1 cellular context compared by ENCODE assay signal in the genomic region with DNA sequence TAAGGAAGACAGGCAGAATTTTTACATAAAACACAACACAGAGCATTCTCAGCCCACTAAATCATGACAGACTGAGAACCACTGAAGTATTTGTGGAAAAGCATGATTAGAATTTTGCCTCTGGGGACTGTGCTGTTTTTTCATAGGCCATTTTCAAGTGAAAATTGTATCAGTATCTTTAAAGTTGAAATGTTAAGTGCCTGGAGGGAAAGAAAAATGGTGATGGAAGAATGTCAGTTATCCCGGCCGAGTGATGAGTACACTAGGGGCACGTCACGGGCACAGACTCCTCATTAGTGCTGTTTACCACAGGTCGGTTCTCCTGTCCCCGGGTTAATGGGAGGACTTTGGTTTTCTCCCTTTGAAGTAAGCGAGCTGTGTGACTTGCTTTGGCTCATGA.
TF ChIP-seq lines count a peak whose summit lies in the region.

No MANE protein-coding gene starts in this region.

TF ChIP-seq in GM23338, 12 proteins besides CTCF, POLR2A, EP300 and RAD21:
- TF ChIP-seq CREB1 (CRISPR knock-in tag; IDR thresholded peaks at IDR 0.05; ENCODE audit: low read depth) = no peak
- no peak for TF ChIP-seq NANOG (IDR thresholded peaks at IDR 0.05; ENCODE audit: borderline replicate concordance)
- no peak for TF ChIP-seq EZH2phosphoT487 (IDR thresholded peaks at IDR 0.05; ENCODE audit: unreplicated experiment)
- TF ChIP-seq, protein P1, sequence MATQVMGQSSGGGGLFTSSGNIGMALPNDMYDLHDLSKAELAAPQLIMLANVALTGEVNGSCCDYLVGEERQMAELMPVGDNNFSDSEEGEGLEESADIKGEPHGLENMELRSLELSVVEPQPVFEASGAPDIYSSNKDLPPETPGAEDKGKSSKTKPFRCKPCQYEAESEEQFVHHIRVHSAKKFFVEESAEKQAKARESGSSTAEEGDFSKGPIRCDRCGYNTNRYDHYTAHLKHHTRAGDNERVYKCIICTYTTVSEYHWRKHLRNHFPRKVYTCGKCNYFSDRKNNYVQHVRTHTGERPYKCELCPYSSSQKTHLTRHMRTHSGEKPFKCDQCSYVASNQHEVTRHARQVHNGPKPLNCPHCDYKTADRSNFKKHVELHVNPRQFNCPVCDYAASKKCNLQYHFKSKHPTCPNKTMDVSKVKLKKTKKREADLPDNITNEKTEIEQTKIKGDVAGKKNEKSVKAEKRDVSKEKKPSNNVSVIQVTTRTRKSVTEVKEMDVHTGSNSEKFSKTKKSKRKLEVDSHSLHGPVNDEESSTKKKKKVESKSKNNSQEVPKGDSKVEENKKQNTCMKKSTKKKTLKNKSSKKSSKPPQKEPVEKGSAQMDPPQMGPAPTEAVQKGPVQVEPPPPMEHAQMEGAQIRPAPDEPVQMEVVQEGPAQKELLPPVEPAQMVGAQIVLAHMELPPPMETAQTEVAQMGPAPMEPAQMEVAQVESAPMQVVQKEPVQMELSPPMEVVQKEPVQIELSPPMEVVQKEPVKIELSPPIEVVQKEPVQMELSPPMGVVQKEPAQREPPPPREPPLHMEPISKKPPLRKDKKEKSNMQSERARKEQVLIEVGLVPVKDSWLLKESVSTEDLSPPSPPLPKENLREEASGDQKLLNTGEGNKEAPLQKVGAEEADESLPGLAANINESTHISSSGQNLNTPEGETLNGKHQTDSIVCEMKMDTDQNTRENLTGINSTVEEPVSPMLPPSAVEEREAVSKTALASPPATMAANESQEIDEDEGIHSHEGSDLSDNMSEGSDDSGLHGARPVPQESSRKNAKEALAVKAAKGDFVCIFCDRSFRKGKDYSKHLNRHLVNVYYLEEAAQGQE (IDR thresholded peaks at IDR 0.05; ENCODE audit: unreplicated experiment) = no peak
- no peak for TF ChIP-seq JUNB (IDR thresholded peaks at IDR 0.05; ENCODE audit: unreplicated experiment)
- TF ChIP-seq, protein P2, sequence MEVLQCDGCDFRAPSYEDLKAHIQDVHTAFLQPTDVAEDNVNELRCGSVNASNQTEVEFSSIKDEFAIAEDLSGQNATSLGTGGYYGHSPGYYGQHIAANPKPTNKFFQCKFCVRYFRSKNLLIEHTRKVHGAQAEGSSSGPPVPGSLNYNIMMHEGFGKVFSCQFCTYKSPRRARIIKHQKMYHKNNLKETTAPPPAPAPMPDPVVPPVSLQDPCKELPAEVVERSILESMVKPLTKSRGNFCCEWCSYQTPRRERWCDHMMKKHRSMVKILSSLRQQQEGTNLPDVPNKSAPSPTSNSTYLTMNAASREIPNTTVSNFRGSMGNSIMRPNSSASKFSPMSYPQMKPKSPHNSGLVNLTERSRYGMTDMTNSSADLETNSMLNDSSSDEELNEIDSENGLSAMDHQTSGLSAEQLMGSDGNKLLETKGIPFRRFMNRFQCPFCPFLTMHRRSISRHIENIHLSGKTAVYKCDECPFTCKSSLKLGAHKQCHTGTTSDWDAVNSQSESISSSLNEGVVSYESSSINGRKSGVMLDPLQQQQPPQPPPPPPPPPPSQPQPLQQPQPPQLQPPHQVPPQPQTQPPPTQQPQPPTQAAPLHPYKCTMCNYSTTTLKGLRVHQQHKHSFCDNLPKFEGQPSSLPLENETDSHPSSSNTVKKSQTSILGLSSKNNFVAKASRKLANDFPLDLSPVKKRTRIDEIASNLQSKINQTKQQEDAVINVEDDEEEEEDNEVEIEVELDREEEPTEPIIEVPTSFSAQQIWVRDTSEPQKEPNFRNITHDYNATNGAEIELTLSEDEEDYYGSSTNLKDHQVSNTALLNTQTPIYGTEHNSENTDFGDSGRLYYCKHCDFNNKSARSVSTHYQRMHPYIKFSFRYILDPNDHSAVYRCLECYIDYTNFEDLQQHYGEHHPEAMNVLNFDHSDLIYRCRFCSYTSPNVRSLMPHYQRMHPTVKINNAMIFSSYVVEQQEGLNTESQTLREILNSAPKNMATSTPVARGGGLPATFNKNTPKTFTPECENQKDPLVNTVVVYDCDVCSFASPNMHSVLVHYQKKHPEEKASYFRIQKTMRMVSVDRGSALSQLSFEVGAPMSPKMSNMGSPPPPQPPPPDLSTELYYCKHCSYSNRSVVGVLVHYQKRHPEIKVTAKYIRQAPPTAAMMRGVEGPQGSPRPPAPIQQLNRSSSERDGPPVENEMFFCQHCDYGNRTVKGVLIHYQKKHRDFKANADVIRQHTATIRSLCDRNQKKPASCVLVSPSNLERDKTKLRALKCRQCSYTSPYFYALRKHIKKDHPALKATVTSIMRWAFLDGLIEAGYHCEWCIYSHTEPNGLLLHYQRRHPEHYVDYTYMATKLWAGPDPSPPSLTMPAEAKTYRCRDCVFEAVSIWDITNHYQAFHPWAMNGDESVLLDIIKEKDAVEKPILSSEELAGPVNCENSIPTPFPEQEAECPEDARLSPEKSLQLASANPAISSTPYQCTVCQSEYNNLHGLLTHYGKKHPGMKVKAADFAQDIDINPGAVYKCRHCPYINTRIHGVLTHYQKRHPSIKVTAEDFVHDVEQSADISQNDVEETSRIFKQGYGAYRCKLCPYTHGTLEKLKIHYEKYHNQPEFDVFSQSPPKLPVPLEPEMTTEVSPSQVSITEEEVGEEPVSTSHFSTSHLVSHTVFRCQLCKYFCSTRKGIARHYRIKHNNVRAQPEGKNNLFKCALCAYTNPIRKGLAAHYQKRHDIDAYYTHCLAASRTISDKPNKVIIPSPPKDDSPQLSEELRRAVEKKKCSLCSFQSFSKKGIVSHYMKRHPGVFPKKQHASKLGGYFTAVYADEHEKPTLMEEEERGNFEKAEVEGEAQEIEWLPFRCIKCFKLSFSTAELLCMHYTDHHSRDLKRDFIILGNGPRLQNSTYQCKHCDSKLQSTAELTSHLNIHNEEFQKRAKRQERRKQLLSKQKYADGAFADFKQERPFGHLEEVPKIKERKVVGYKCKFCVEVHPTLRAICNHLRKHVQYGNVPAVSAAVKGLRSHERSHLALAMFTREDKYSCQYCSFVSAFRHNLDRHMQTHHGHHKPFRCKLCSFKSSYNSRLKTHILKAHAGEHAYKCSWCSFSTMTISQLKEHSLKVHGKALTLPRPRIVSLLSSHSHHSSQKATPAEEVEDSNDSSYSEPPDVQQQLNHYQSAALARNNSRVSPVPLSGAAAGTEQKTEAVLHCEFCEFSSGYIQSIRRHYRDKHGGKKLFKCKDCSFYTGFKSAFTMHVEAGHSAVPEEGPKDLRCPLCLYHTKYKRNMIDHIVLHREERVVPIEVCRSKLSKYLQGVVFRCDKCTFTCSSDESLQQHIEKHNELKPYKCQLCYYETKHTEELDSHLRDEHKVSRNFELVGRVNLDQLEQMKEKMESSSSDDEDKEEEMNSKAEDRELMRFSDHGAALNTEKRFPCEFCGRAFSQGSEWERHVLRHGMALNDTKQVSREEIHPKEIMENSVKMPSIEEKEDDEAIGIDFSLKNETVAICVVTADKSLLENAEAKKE (CRISPR knock-in tag; IDR thresholded peaks at IDR 0.05) = no peak
- no peak for TF ChIP-seq STAT1 (IDR thresholded peaks at IDR 0.05; ENCODE audit: unreplicated experiment)
- TF ChIP-seq, protein P3, sequence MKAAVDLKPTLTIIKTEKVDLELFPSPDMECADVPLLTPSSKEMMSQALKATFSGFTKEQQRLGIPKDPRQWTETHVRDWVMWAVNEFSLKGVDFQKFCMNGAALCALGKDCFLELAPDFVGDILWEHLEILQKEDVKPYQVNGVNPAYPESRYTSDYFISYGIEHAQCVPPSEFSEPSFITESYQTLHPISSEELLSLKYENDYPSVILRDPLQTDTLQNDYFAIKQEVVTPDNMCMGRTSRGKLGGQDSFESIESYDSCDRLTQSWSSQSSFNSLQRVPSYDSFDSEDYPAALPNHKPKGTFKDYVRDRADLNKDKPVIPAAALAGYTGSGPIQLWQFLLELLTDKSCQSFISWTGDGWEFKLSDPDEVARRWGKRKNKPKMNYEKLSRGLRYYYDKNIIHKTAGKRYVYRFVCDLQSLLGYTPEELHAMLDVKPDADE (IDR thresholded peaks at IDR 0.05) = no peak
- TF ChIP-seq ZNF331 (CRISPR knock-in tag; IDR thresholded peaks at IDR 0.05; ENCODE audit: low read depth) = no peak
